In genomic region chr9:2120926-2121689, GRCh38 we compare ENCODE assay signal across 13 cellular contexts.
DNase-seq lines count a peak whose midpoint lies in the region; ATAC-seq, FAIRE-seq and TF ChIP-seq lines count a peak whose summit lies in the region.
"Had no signal": no experiment of that assay in that cellular context is flagged by ENCODE, and none has a peak within 500 bp of the region (broad histone marks: within the 10 kb centered on the region; RNA-seq: fewer than 3 reads in every experiment).

No MANE protein-coding gene starts in this region.

- no peaks in the 10 kb centered on the region for H3K9me3 Mint-ChIP-seq in activated CD4-positive, alpha-beta T cell treated with anti-CD3 and anti-CD28 coated beads for 36 hours (ENCODE audit: low read depth)
- H3K9me3 Mint-ChIP-seq: IgD-negative memory B cell had no signal

- DNase-seq in left ventricle myocardium inferior (no peak), cardiac septum (ENCODE audit: low spot score) (no peak), breast epithelium (ENCODE audit: low spot score in 2 of 2) (no peak), kidney (no peak), NCI-H2029 treated with DMSO at 0.1 percent for 48 hours (lab: John Stamatoyannopoulos, UW) (no peak), NCI-H2196 treated with DMSO at 0.1 percent for 48 hours (lab: John Stamatoyannopoulos, UW; ENCODE audit: unreplicated experiment) (no peak)
- DNase-seq in activated CD4-positive, alpha-beta T cell treated with anti-CD3 and anti-CD28 coated beads for 36 hours: no peak
- DNase-seq in activated CD8-positive, alpha-beta memory T cell treated with anti-CD3 and anti-CD28 coated beads, Interleukin-2, amount 50 U/mL, for 4 hours: no peak
- DNase-seq: activated T-cell treated with anti-CD3 and anti-CD28 coated beads, Interleukin-2, amount 50 U/mL, for 1 hour; NCI-H510A treated with DMSO at 0.1 percent for 48 hours; T-helper 17 cell had no signal

- CTCF ChIA-PET in activated CD4-positive, alpha-beta T cell treated with anti-CD3 and anti-CD28 coated beads for 36 hours (lab: Charles Lee): interaction anchor here (0.6 to 4.1 kb wide), 2 partner anchors 12 to 166 kb away, joined by 3 to 20 read pairs; no protein-coding TSS in a partner anchor

- no peak for TF ChIP-seq POLR2A in breast epithelium (IDR thresholded peaks at IDR 0.05)

- peaks cover 19% of the 10 kb centered on the region for H3K4me1 Mint-ChIP-seq in activated CD4-positive, alpha-beta T cell treated with anti-CD3 and anti-CD28 coated beads for 36 hours

- no peak overlapping the region for H3K4me3 ChIP-seq in left ventricle myocardium inferior
- H3K4me3 ChIP-seq in breast epithelium: no peak overlapping the region
- H3K4me3 ChIP-seq in kidney (ENCODE audit: low read length in 2 of 2): no peak overlapping the region

- FAIRE-seq in kidney (lab: Jason Lieb, UNC): peak; percentile 76

- no peaks in the 10 kb centered on the region for H3K9me3 ChIP-seq in left ventricle myocardium inferior (replicated peaks)
- H3K9me3 ChIP-seq in breast epithelium: no peaks in the 10 kb centered on the region
- H3K9me3 ChIP-seq in kidney (ENCODE audit: control insufficient read depth in 1 of 2, low read length in 2 of 2): no peaks in the 10 kb centered on the region

- H3K27me3 Mint-ChIP-seq in activated CD4-positive, alpha-beta T cell treated with anti-CD3 and anti-CD28 coated beads for 36 hours: no peaks in the 10 kb centered on the region
- H3K27me3 Mint-ChIP-seq: IgD-negative memory B cell, T-helper 17 cell had no signal

- no peak overlapping the region for H3K4me3 Mint-ChIP-seq in activated CD4-positive, alpha-beta T cell treated with anti-CD3 and anti-CD28 coated beads for 36 hours
- H3K4me3 Mint-ChIP-seq: IgD-negative memory B cell, T-helper 17 cell had no signal

- POLR2A ChIA-PET in activated CD4-positive, alpha-beta T cell treated with anti-CD3 and anti-CD28 coated beads for 36 hours (lab: Charles Lee): no interaction called here

- H3K27ac ChIP-seq in left ventricle myocardium inferior (replicated peaks) (no peak overlapping the region), breast epithelium (peak overlapping the region; percentile 43 to 54), kidney (ENCODE audit: low read depth in 2 of 2, low read length in 2 of 2) (no peak overlapping the region)

- H3K4me1 ChIP-seq in left ventricle myocardium inferior: peaks cover 35% of the 10 kb centered on the region
- H3K4me1 ChIP-seq in breast epithelium: peaks cover 0 to 12% of the 10 kb centered on the region in 2 donors
- H3K4me1 ChIP-seq in kidney (ENCODE audit: control insufficient read depth in 1 of 2, insufficient read depth in 1 of 2, low read depth in 1 of 2, low read length in 2 of 2): no peaks in the 10 kb centered on the region

- TF ChIP-seq CTCF in left ventricle myocardium inferior (IDR thresholded peaks at IDR 0.05; ENCODE audit: borderline replicate concordance) (peak; percentile 42), breast epithelium (IDR thresholded peaks at IDR 0.05) (no peak), kidney (IDR thresholded peaks at IDR 0.05; ENCODE audit: borderline replicate concordance, extremely low read depth, insufficient read depth) (peak; percentile 11)

- no peak overlapping the region for H3K27ac Mint-ChIP-seq in activated CD4-positive, alpha-beta T cell treated with anti-CD3 and anti-CD28 coated beads for 36 hours
- H3K27ac Mint-ChIP-seq: IgD-negative memory B cell, T-helper 17 cell had no signal

- no peak overlapping the region for H3K9ac ChIP-seq in kidney (ENCODE audit: low read length in 2 of 2)

- ATAC-seq in activated CD4-positive, alpha-beta T cell treated with anti-CD3 and anti-CD28 coated beads for 36 hours: no peak
- ATAC-seq: left lobe of liver, T-helper 17 cell had no signal

- H3K27me3 ChIP-seq in left ventricle myocardium inferior (ENCODE audit: low read depth) (no peaks in the 10 kb centered on the region), breast epithelium (no peaks in the 10 kb centered on the region)

- H3K36me3 Mint-ChIP-seq in activated CD4-positive, alpha-beta T cell treated with anti-CD3 and anti-CD28 coated beads for 36 hours (ENCODE audit: low read depth): peaks cover 39% of the 10 kb centered on the region

- H3K36me3 ChIP-seq in left ventricle myocardium inferior (peaks cover 75% of the 10 kb centered on the region), breast epithelium (no peaks in the 10 kb centered on the region), kidney (ENCODE audit: control insufficient read depth in 1 of 2, insufficient read depth in 2 of 2, low read length in 2 of 2) (peaks cover 15 to 35% of the 10 kb centered on the region in 2 donors)

- intact Hi-C loops in left ventricle myocardium inferior (cut with micrococcal nuclease): no loop called here
- intact Hi-C loops in cardiac septum (cut with DNase I): no loop called here
- intact Hi-C loops in breast epithelium (cut with DNase I; ENCODE audit: low total_unique reads): no loop called here
- intact Hi-C loops in kidney (cut with DNase I): no loop called here
- intact Hi-C loops in activated CD4-positive, alpha-beta T cell treated with anti-CD3 and anti-CD28 coated beads for 36 hours (cut with DNase I, micrococcal nuclease): loop anchor here in 1 of 2 experiments (10.0 kb wide), 2 partner anchors 56 to 504 kb away; partner anchors contain the start of gene VLDLR

Comparison
In these comparisons a context has a peak if more than half of its experiments do, and no peak if none do; other contexts are left out.
1. H3K27ac ChIP-seq: peak in breast epithelium (2 of 2); none in left ventricle myocardium inferior (single experiment) and kidney (0 of 2).
2. CTCF ChIP-seq: peak in left ventricle myocardium inferior (single experiment) and kidney (single experiment); none in breast epithelium (0 of 3).